Comparison of ENCODE assay signal across 1 cellular context in genomic region chr1:17438176-17438976, GRCh38.
TF ChIP-seq lines count a peak whose summit lies in the region.

No MANE protein-coding gene starts in this region.

TF ChIP-seq in K562, 482 proteins besides CTCF, POLR2A, EP300 and RAD21 (continued from another document and continues in another):
- TF ChIP-seq ZBTB34 (CRISPR knock-in tag; IDR thresholded peaks at IDR 0.05) (no peak), ZNF639 (CRISPR knock-in tag; conservative IDR thresholded peaks at IDR 0.05 in 1 of 2, IDR thresholded peaks at IDR 0.05 in 1 of 2) (0 out of 4 replicates have a peak, but pooled peaks of 1 of the 2 experiments have one; percentile 59), GABPB2 (CRISPR knock-in tag; conservative IDR thresholded peaks at IDR 0.05) (no peak), TSHZ1 (CRISPR knock-in tag; IDR thresholded peaks at IDR 0.05) (no peak), MBD1 (CRISPR knock-in tag; IDR thresholded peaks at IDR 0.05) (no peak), HNRNPL (IDR thresholded peaks at IDR 0.05; ENCODE audit: low read depth, low read length) (peak; percentile 84; the same call in 1 of the 2 replicates), FOXM1 (IDR thresholded peaks at IDR 0.05; ENCODE audit: low read depth) (no peak), FOXM1 (CRISPR knock-in tag; IDR thresholded peaks at IDR 0.05; ENCODE audit: low read depth) (no peak), STAT5B (CRISPR knock-in tag; IDR thresholded peaks at IDR 0.05) (no peak), SOX6 (IDR thresholded peaks at IDR 0.05) (no peak), HEY1 (CRISPR knock-in tag; IDR thresholded peaks at IDR 0.05; ENCODE audit: borderline replicate concordance) (no peak), HNRNPH1 (optimal IDR thresholded peaks at IDR 0.05; ENCODE audit: low read depth, low read length) (no peak), THAP12 (CRISPR knock-in tag; IDR thresholded peaks at IDR 0.05) (peak; percentile 60; the same call in 1 of the 2 replicates), CGGBP1 (CRISPR knock-in tag; IDR thresholded peaks at IDR 0.05) (no peak), ZNF318 (IDR thresholded peaks at IDR 0.05; ENCODE audit: borderline replicate concordance in 1 of 2, low read depth in 1 of 2) (no peak), ESRRA (IDR thresholded peaks at IDR 0.05; ENCODE audit: borderline replicate concordance, low read depth) (no peak), AFF1 (IDR thresholded peaks at IDR 0.05; ENCODE audit: low read depth in 1 of 2, partially characterized antibody in 2 of 2) (no peak), ZNF583 (CRISPR knock-in tag; IDR thresholded peaks at IDR 0.05) (0 out of 2 replicates have a peak, but pooled peaks have one; percentile 13), IRF9 (tag; IDR thresholded peaks at IDR 0.05) (no peak), SP1 (CRISPR knock-in tag; IDR thresholded peaks at IDR 0.05) (no peak), USF1 (CRISPR knock-in tag; IDR thresholded peaks at IDR 0.05) (no peak), USF2 (CRISPR knock-in tag; IDR thresholded peaks at IDR 0.05) (no peak)
